8 cellular contexts compared by ENCODE assay signal in genomic region chr9:120841930-120842684, GRCh38. TPM values are rescaled to one million over a fixed set of nuclear protein-coding genes. Genes with fewer than 3 reads are reported as not detected.
A peak's percentile ranks its signal among the peaks of the same experiment; 100 is the strongest.
DNase-seq lines count a peak whose midpoint lies in the region; ATAC-seq and TF ChIP-seq lines count a peak whose summit lies in the region.

No MANE protein-coding gene starts in this region.

- no peak for TF ChIP-seq CTCF in Panc1 (IDR thresholded peaks at IDR 0.05)
- TF ChIP-seq CTCF in endothelial cell (IDR thresholded peaks at IDR 0.05; ENCODE audit: unreplicated experiment) = no peak

- H3K27me3 Mint-ChIP-seq in CD4-positive, CD25-positive, alpha-beta regulatory T cell = no peaks in the 10 kb centered on the region
- no peaks in the 10 kb centered on the region for H3K27me3 Mint-ChIP-seq in endothelial cell (ENCODE audit: unreplicated experiment)
- H3K27me3 Mint-ChIP-seq in naive thymus-derived CD8-positive, alpha-beta T cell = no peaks in the 10 kb centered on the region

- H3K36me3 ChIP-seq in CD4-positive, CD25-positive, alpha-beta regulatory T cell (ENCODE audit: control insufficient read depth, insufficient read depth, low read length) = no peaks in the 10 kb centered on the region
- H3K36me3 ChIP-seq in GM23248 (ENCODE audit: low read depth) (no peaks in the 10 kb centered on the region), Panc1 (ENCODE audit: control insufficient read depth, insufficient read depth, low read length) (peaks cover 3% of the 10 kb centered on the region; the same call in 1 of the 2 replicates)

- peaks cover 0 to 2% (median 0%) of the 10 kb centered on the region in 7 donors for H3K9me3 Mint-ChIP-seq in CD4-positive, CD25-positive, alpha-beta regulatory T cell
- no peaks in the 10 kb centered on the region for H3K9me3 Mint-ChIP-seq in endothelial cell (ENCODE audit: unreplicated experiment)
- H3K9me3 Mint-ChIP-seq in naive thymus-derived CD8-positive, alpha-beta T cell = peaks cover 0 to 6% (median 0%) of the 10 kb centered on the region in 9 donors

- H3K9ac ChIP-seq in GM23248 = peak overlapping the region; percentile 98

- TSS peak; percentile 80 for BruUV-seq in Panc1 (replicated peaks; lab: Mats Ljungman, UMichigan)

- peak overlapping the region; percentile 94 to 99 (median 96) for H3K4me3 Mint-ChIP-seq in CD4-positive, CD25-positive, alpha-beta regulatory T cell
- H3K4me3 Mint-ChIP-seq in endothelial cell (ENCODE audit: unreplicated experiment) = peak overlapping the region; percentile 98
- peak overlapping the region; percentile 90 to 100 (median 93) for H3K4me3 Mint-ChIP-seq in naive thymus-derived CD8-positive, alpha-beta T cell

- DNase-seq in CD4-positive, CD25-positive, alpha-beta regulatory T cell = no peak
- DNase-seq in GM23248 (peak; percentile 63), Panc1 (ENCODE audit: low read depth, low spot score) (no peak), endothelial cell (ENCODE audit: low spot score) (no peak), medulla oblongata (ENCODE audit: extremely low spot score) (no peak), SHP77 treated with DMSO at 0.1 percent for 48 hours (lab: John Stamatoyannopoulos, UW) (no peak)
- DNase-seq in naive thymus-derived CD8-positive, alpha-beta T cell = no peak

- peaks cover 30% of the 10 kb centered on the region for H3F3A ChIP-seq in GM23248 (ENCODE audit: insufficient read depth)

- peaks cover 51% of the 10 kb centered on the region for H3K36me3 Mint-ChIP-seq in CD4-positive, CD25-positive, alpha-beta regulatory T cell
- H3K36me3 Mint-ChIP-seq in endothelial cell (ENCODE audit: low read depth, unreplicated experiment) = peaks cover 7% of the 10 kb centered on the region
- H3K36me3 Mint-ChIP-seq in naive thymus-derived CD8-positive, alpha-beta T cell = peaks cover 0 to 49% (median 18%) of the 10 kb centered on the region in 3 donors

- H3K4me2 ChIP-seq in GM23248 (ENCODE audit: unreplicated experiment) = peak overlapping the region; percentile 89

- H3K9me3 ChIP-seq in CD4-positive, CD25-positive, alpha-beta regulatory T cell (ENCODE audit: control insufficient read depth in 2 of 2, low read length in 2 of 2) = no peaks in the 10 kb centered on the region
- H3K9me3 ChIP-seq in GM23248 (ENCODE audit: low read depth) (no peaks in the 10 kb centered on the region), Panc1 (ENCODE audit: control insufficient read depth, insufficient read depth, low read depth, low read length) (no peaks in the 10 kb centered on the region)

- peaks cover 25 to 89% (median 68%) of the 10 kb centered on the region in 4 donors for H3K4me1 Mint-ChIP-seq in CD4-positive, CD25-positive, alpha-beta regulatory T cell
- peaks cover 19% of the 10 kb centered on the region for H3K4me1 Mint-ChIP-seq in endothelial cell (ENCODE audit: unreplicated experiment)
- peaks cover 39 to 82% (median 78%) of the 10 kb centered on the region in 4 donors for H3K4me1 Mint-ChIP-seq in naive thymus-derived CD8-positive, alpha-beta T cell

- POLR2A ChIA-PET in Panc1 (lab: Charles Lee) = interaction anchor here (0.6 kb wide), 1 partner anchor 230 kb away, joined by 3 read pairs; no protein-coding TSS in a partner anchor
- POLR2A ChIA-PET in naive thymus-derived CD8-positive, alpha-beta T cell (lab: Charles Lee) = interaction anchor here (0.6 to 3.1 kb wide), 22 partner anchors 10 to 279 kb away, joined by 3 to 18 read pairs (median 4); partner anchors contain the start of genes FBXW2 and TRAF1

- 3% methylated on average over 18 of the region's 18 CpGs for WGBS in GM23248 (ENCODE audit: low coverage in 1 of 2, low lambda C conversion rate in 2 of 2, missing lambda C conversion rate in 2 of 2), 2 experiments

- H2AFZ ChIP-seq in GM23248 = peak overlapping the region; percentile 98

- no peak for ATAC-seq in CD4-positive, CD25-positive, alpha-beta regulatory T cell (ENCODE audit: low read depth in 2 of 2)
- ATAC-seq in Panc1 = peak; percentile 4; the same call in 1 of the 2 replicates
- ATAC-seq in naive thymus-derived CD8-positive, alpha-beta T cell = peak; percentile 0 to 4
- ATAC-seq in activated CD4-positive, CD25-positive, alpha-beta regulatory T cell treated with anti-CD3 and anti-CD28 coated beads, Interleukin-2, amount 50 U/mL, for 24 hours = no peak

- no peaks in the 10 kb centered on the region for H4K20me1 ChIP-seq in GM23248 (ENCODE audit: insufficient read depth)

- H3K79me2 ChIP-seq in GM23248 (ENCODE audit: insufficient read depth) = peaks cover 71% of the 10 kb centered on the region

- in situ Hi-C loops in GM23248 (cut with MboI) = no loop called here
- in situ Hi-C loops in Panc1 (cut with HindIII; ENCODE audit: low pct_unique_long_range_greater_than_20kb, low sequenced_read_pairs) = no loop called here

- peak overlapping the region; percentile 88 for H3K4me3 ChIP-seq in CD4-positive, CD25-positive, alpha-beta regulatory T cell (ENCODE audit: low read depth, low read length)
- peak overlapping the region; percentile 93 for H3K4me3 ChIP-seq in GM23248
- H3K4me3 ChIP-seq in Panc1 (ENCODE audit: low read depth in 2 of 2, low read length in 2 of 2) = peak overlapping the region; percentile 84 to 95

- peaks cover 59% of the 10 kb centered on the region for H3K4me1 ChIP-seq in CD4-positive, CD25-positive, alpha-beta regulatory T cell (ENCODE audit: control insufficient read depth, insufficient read depth, low read length, poor library complexity, severe bottlenecking)
- H3K4me1 ChIP-seq in GM23248 (ENCODE audit: insufficient read depth) = peaks cover 21% of the 10 kb centered on the region
- peaks cover 8% of the 10 kb centered on the region; the same call in 1 of the 2 replicates for H3K4me1 ChIP-seq in Panc1 (ENCODE audit: control insufficient read depth, insufficient read depth, low read length)

- intact Hi-C loops in Panc1 (cut with micrococcal nuclease; ENCODE audit: unreplicated experiment) = no loop called here

- no peaks in the 10 kb centered on the region for H3K9me2 ChIP-seq in GM23248 (ENCODE audit: insufficient read depth)

- CTCF ChIA-PET in Panc1 (lab: Charles Lee) = no interaction called here

- no peaks in the 10 kb centered on the region for H3K27me3 ChIP-seq in CD4-positive, CD25-positive, alpha-beta regulatory T cell (ENCODE audit: control insufficient read depth, insufficient read depth, low read length)
- H3K27me3 ChIP-seq in GM23248 (replicated peaks; ENCODE audit: insufficient read depth) (no peaks in the 10 kb centered on the region), Panc1 (ENCODE audit: control insufficient read depth, insufficient read depth, low read length) (no peaks in the 10 kb centered on the region)

- H3K27ac ChIP-seq in CD4-positive, CD25-positive, alpha-beta regulatory T cell (ENCODE audit: insufficient read depth, low read length, poor library complexity, severe bottlenecking) = peak overlapping the region; percentile 97
- H3K27ac ChIP-seq in GM23248 = peak overlapping the region; percentile 91
- peak overlapping the region; percentile 94 for H3K27ac ChIP-seq in Panc1 (ENCODE audit: low read length)

- peak overlapping the region; percentile 98 to 99 (median 99) for H3K27ac Mint-ChIP-seq in CD4-positive, CD25-positive, alpha-beta regulatory T cell
- H3K27ac Mint-ChIP-seq in endothelial cell (ENCODE audit: unreplicated experiment) = peak overlapping the region; percentile 88
- H3K27ac Mint-ChIP-seq in naive thymus-derived CD8-positive, alpha-beta T cell = peak overlapping the region; percentile 92 to 98 (median 96)

RNA-seq across cellular contexts. Expression of gene PSMD5, which starts 0.6 kb away (rescaled TPM):
- total RNA-seq in CD4-positive, CD25-positive, alpha-beta regulatory T cell = 44.0 TPM
- polyA plus RNA-seq in CD4-positive, CD25-positive, alpha-beta regulatory T cell = 10 to 100 TPM; 27.0 to 34.5 (median 29.9) TPM
- total RNA-seq in GM23248 (2014; rRNA removed; shearing (Covaris generic)) = 34.7 and 37.2 TPM in 2 replicates
- 43.1 and 43.3 TPM in 2 replicates for polyA plus RNA-seq in GM23248 (2016; fragmentation: Nextera tagmentation; extraction: Ambion mirVana)
- 53.0 TPM for total RNA-seq in Panc1 (2021; ENCODE audit: unreplicated experiment)
- polyA plus RNA-seq in Panc1 (2012; ENCODE audit: insufficient read length) = 42.9 TPM
- 42.9 TPM for total RNA-seq in endothelial cell (ENCODE audit: unreplicated experiment)
- total RNA-seq in naive thymus-derived CD8-positive, alpha-beta T cell = 10 to 100 TPM; 53.0 to 57.9 TPM
- 10 to 100 TPM; 13.7 to 23.4 (median 23.3) TPM for polyA plus RNA-seq in naive thymus-derived CD8-positive, alpha-beta T cell

RNA-seq across cellular contexts. Expression of gene PHF19, which starts 34.9 kb away (rescaled TPM):
- total RNA-seq in CD4-positive, CD25-positive, alpha-beta regulatory T cell = 149 TPM
- 10 to 100 TPM; 21.4 to 43.2 (median 31.9) TPM for polyA plus RNA-seq in CD4-positive, CD25-positive, alpha-beta regulatory T cell
- 16.7 and 28.2 TPM in 2 replicates for total RNA-seq in GM23248 (2014; rRNA removed; shearing (Covaris generic))
- 15.1 and 17.1 TPM in 2 replicates for polyA plus RNA-seq in GM23248 (2016; fragmentation: Nextera tagmentation; extraction: Ambion mirVana)
- total RNA-seq in Panc1 (2021; ENCODE audit: unreplicated experiment) (91.1 TPM), endothelial cell (ENCODE audit: unreplicated experiment) (10.0 TPM)
- polyA plus RNA-seq in Panc1 (2012; ENCODE audit: insufficient read length) = 56.2 TPM
- total RNA-seq in naive thymus-derived CD8-positive, alpha-beta T cell = 100 to 1,000 TPM; 143 to 144 TPM
- 10 to 100 TPM in 1 of 3 donors, 1 to 10 TPM in 2; 6.3 to 11.8 (median 9.4) TPM for polyA plus RNA-seq in naive thymus-derived CD8-positive, alpha-beta T cell

RNA-seq across cellular contexts. Expression of gene FBXW2, which starts 48.9 kb away (rescaled TPM):
- total RNA-seq in CD4-positive, CD25-positive, alpha-beta regulatory T cell = 87.8 TPM
- polyA plus RNA-seq in CD4-positive, CD25-positive, alpha-beta regulatory T cell = 10 to 100 TPM; 34.0 to 43.1 (median 39.3) TPM
- 18.3 and 23.7 TPM in 2 replicates for total RNA-seq in GM23248 (2014; rRNA removed; shearing (Covaris generic))
- 45.5 and 47.1 TPM in 2 replicates for polyA plus RNA-seq in GM23248 (2016; fragmentation: Nextera tagmentation; extraction: Ambion mirVana)
- total RNA-seq in Panc1 (2021; ENCODE audit: unreplicated experiment) (46.0 TPM), endothelial cell (ENCODE audit: unreplicated experiment) (58.4 TPM)
- 19.6 TPM for polyA plus RNA-seq in Panc1 (2012; ENCODE audit: insufficient read length)
- 10 to 100 TPM; 76.9 to 81.8 TPM for total RNA-seq in naive thymus-derived CD8-positive, alpha-beta T cell
- 10 to 100 TPM; 29.6 to 37.1 (median 31.7) TPM for polyA plus RNA-seq in naive thymus-derived CD8-positive, alpha-beta T cell

Comparison
In these comparisons a context has a peak if more than half of its experiments do, and no peak if none do; other contexts are left out.
1. ATAC-seq: peak in Panc1 (single experiment) and naive thymus-derived CD8-positive, alpha-beta T cell (2 of 2); none in CD4-positive, CD25-positive, alpha-beta regulatory T cell (0 of 2) and activated CD4-positive, CD25-positive, alpha-beta regulatory T cell treated with anti-CD3 and anti-CD28 coated beads, Interleukin-2, amount 50 U/mL, for 24 hours (0 of 2).
2. Peak in every context shown above with its lines, with median percentiles within 50 percentile points of each other: H3K27ac ChIP-seq, H3K4me3 ChIP-seq, H3K27ac Mint-ChIP-seq and H3K4me3 Mint-ChIP-seq.